In the genomic region with DNA sequence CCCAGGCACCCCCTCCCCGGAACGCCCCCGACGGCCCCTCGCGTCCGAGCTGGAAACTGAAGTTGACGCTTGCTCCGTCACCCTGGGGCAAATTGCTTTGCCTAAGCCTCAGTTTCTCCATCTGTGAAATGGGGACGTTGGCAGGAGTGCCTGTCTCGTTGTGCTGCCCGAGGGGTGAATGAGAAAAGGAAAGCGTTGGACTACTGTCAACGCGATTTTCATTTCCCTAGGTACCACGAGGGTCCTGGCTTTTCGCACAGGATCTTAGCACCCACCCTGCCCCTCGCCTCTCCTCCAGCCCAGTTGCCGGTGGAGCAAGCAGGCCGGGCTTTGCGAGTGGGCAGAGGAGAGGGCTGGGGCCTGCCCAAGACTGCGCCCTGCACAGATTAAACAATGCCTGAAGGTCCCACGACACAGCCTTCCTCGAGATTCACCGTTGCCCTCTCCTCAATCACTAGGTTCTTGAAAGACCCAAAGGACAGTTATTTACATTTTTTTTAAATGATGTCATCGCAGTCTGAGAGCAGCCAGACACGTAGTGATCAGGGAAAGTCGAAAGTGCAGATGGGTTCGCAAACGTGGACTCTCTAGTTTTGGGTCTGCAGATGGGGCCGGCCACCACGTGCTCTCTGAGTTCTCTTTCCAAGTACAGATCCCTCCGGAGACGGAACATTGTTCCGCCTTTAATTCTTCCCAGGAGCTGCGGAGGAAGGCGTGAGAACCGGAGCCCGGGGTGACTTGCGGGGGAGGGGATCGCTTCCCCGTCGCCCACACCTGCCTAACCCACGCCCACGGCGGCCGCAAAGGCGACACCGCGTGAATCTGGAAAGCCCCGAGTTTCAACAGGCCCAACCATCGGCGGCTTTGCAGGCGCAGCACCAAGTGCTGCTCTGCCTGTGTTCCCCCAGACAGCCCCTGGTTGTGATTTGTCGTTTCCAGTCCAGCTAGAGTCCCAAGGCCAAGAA, we compare ENCODE assay signal across 8 cellular contexts. TPM values are rescaled to one million over a fixed set of nuclear protein-coding genes. Genes with fewer than 3 reads are reported as not detected.
A peak's percentile ranks its signal among the peaks of the same experiment; 100 is the strongest.
DNase-seq lines count a peak whose midpoint lies in the region; ATAC-seq and TF ChIP-seq lines count a peak whose summit lies in the region.

No MANE protein-coding gene starts in this region.

- peak overlapping the region; percentile 89 to 92 for H3K27ac ChIP-seq in breast epithelium
- H3K27ac ChIP-seq in dorsolateral prefrontal cortex, result peak overlapping the region in 56 of 59 donors; percentile 16 to 87 (median 67)

- DNase-seq in breast epithelium (ENCODE audit: low spot score in 2 of 2), result peak in 1 of 2 donors; percentile 73
- DNase-seq in MCF 10A (ENCODE audit: unreplicated experiment), result no peak
- DNase-seq in activated CD4-positive, alpha-beta T cell treated with anti-CD3 and anti-CD28 coated beads for 48 hours, result peak; percentile 85
- DNase-seq in dorsolateral prefrontal cortex, result peak in 2 of 10 donors; percentile 42 to 55
- peak; percentile 70 for DNase-seq in medulla oblongata (ENCODE audit: extremely low spot score)
- peak; percentile 90 to 91 for DNase-seq in stimulated activated CD8-positive, alpha-beta memory T cell treated with anti-CD3 and anti-CD28 coated beads, Interleukin-15, amount 100 ng/mL, for 4 hours (ENCODE audit: low read depth in 2 of 2)
- no peak for DNase-seq in NCI-H2081 treated with DMSO at 0.1 percent for 48 hours (lab: John Stamatoyannopoulos, UW)

- CTCF ChIA-PET in MCF 10A (lab: Yijun Ruan, JAX), result no interaction called here

- H3K4me1 ChIP-seq in breast epithelium, result peaks cover 0 to 8% of the 10 kb centered on the region in 2 donors

- peaks cover 0 to 6% of the 10 kb centered on the region in 2 donors for H3K9me3 ChIP-seq in breast epithelium

- H3K27me3 ChIP-seq in breast epithelium, result no peaks in the 10 kb centered on the region
- no peaks in the 10 kb centered on the region for H3K27me3 ChIP-seq in dorsolateral prefrontal cortex

- H3K27ac Mint-ChIP-seq in MCF 10A (ENCODE audit: low read depth, unreplicated experiment), result no peak overlapping the region

- BruUV-seq in MCF 10A (replicated peaks; lab: Mats Ljungman, UMichigan), result no TSS peak

- H3K4me3 Mint-ChIP-seq in MCF 10A (ENCODE audit: unreplicated experiment), result no peak overlapping the region

- H3K36me3 Mint-ChIP-seq in MCF 10A (ENCODE audit: insufficient read depth, unreplicated experiment), result no peaks in the 10 kb centered on the region

- peak; percentile 68 for ATAC-seq in HG03354 (IDR thresholded peaks at IDR 0.05; ENCODE audit: poor library complexity, severe bottlenecking, unreplicated experiment)

- intact Hi-C loops in breast epithelium (cut with DNase I; ENCODE audit: low total_unique reads) (loop anchor here (10.0 kb wide), 1 partner anchor 133 kb away; no protein-coding TSS in a partner anchor), MCF 10A (cut with micrococcal nuclease) (no loop called here), dorsolateral prefrontal cortex (cut with DNase I) (no loop called here)

- TF ChIP-seq CTCF in breast epithelium (IDR thresholded peaks at IDR 0.05) (no peak), MCF 10A (IDR thresholded peaks at IDR 0.05; ENCODE audit: unreplicated experiment) (no peak), dorsolateral prefrontal cortex (IDR thresholded peaks at IDR 0.05 in 54 of 56, conservative IDR thresholded peaks at IDR 0.05 in 2 of 56; ENCODE audit: low read depth in 1 of 56, partially characterized antibody in 56 of 56) (no peak)

- H3K4me3 ChIP-seq in breast epithelium (peak overlapping the region; percentile 38 to 78 (median 54)), dorsolateral prefrontal cortex (peak overlapping the region; percentile 37 to 69 (median 58))

- no peaks in the 10 kb centered on the region for H3K27me3 Mint-ChIP-seq in MCF 10A (ENCODE audit: insufficient read depth, unreplicated experiment)

- POLR2A ChIA-PET in MCF 10A (lab: Yijun Ruan, JAX), result no interaction called here

- H3K36me3 ChIP-seq in breast epithelium, result no peaks in the 10 kb centered on the region

- peaks cover 8% of the 10 kb centered on the region for H3K9me3 Mint-ChIP-seq in MCF 10A (ENCODE audit: unreplicated experiment)

- no peaks in the 10 kb centered on the region for H3K4me1 Mint-ChIP-seq in MCF 10A (ENCODE audit: insufficient read depth, unreplicated experiment)

- TF ChIP-seq POLR2A in breast epithelium (IDR thresholded peaks at IDR 0.05), result no peak

RNA-seq across cellular contexts. Expression of gene PKDCC, which starts 54.1 kb away (rescaled TPM):
- 100 to 1,000 TPM in 1 of 3 donors, 10 to 100 TPM in 2; 19.3 to 131 (median 95.4) TPM for total RNA-seq in breast epithelium
- 0.49 and 0.96 TPM in 2 replicates for total RNA-seq in MCF 10A (2022)
- total RNA-seq in dorsolateral prefrontal cortex, result 10 to 100 TPM; 26.5 to 91.2 (median 49.3) TPM

Comparison
In these comparisons a context has a peak if more than half of its experiments do, and no peak if none do; other contexts are left out.
1. RNA of gene PKDCC, which starts 54.1 kb away (total RNA-seq): 19.3 to 131 TPM in breast epithelium and 26.5 to 91.2 TPM in dorsolateral prefrontal cortex; 0.49 to 0.96 TPM in MCF 10A; every median in the first group is over 10 times any median in the second.
2. DNase-seq: peak in activated CD4-positive, alpha-beta T cell treated with anti-CD3 and anti-CD28 coated beads for 48 hours (single experiment), medulla oblongata (single experiment) and stimulated activated CD8-positive, alpha-beta memory T cell treated with anti-CD3 and anti-CD28 coated beads, Interleukin-15, amount 100 ng/mL, for 4 hours (2 of 2); none in MCF 10A (single experiment) and NCI-H2081 treated with DMSO at 0.1 percent for 48 hours (single experiment).